Comparison of ENCODE assay signal across 23 cellular contexts in the genomic region with DNA sequence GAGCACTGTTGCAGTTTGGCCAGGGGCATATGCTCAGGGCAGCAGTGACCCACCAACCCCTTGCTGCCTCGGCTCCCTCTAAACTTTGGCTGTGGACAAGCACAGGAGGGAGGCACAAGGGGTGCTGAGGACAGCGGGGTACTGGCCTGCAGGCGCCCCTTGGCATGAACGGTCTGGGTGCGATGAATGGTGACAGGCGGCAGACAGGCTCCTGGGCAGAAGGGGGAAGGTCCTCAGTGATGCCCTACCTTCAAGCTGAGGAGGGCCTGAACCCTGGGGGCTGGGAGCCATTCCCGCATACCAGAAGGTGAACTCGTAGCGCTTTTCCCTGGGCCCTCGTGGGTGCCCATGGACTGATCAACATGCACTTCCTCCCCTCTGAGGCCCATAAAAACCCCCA.
"Had no signal": no experiment of that assay in that cellular context is flagged by ENCODE, and none has a peak within 500 bp of the region (broad histone marks: within the 10 kb centered on the region; RNA-seq: fewer than 3 reads in every experiment).

No MANE protein-coding gene starts in this region.

- H3K4me1 ChIP-seq: SJSA1 had no signal

- H3K36me3 ChIP-seq: SJSA1 had no signal

- H3K27ac ChIP-seq: KMS-11, SJSA1, SK-N-MC had no signal

- DNase-seq: Kasumi-1, MM.1S, NCI-H1092 treated with DMSO at 0.1 percent for 48 hours, NCI-H1417 treated with DMSO at 0.1 percent for 48 hours, NCI-H146, NCI-H187, NCI-H2029, NCI-H2081 treated with DMSO at 0.1 percent for 48 hours, NCI-H2171, NCI-H226, NCI-H446, NCI-H510A, NCI-H524 treated with DMSO at 0.1 percent for 48 hours, NCI-H69, NCI-H774, Right ventricle myocardium superior, RPMI8226, SIG-M5 had no signal

- H3K4me2 ChIP-seq: KMS-11 had no signal

- H3K4me3 ChIP-seq: K562, SJSA1, SK-N-MC had no signal

- H3K9ac ChIP-seq: KMS-11 had no signal

- H3K9me3 ChIP-seq: SJSA1 had no signal

- H3K27me3 ChIP-seq: SJSA1 had no signal

- ATAC-seq: HepG2 had no signal
